Comparison of ENCODE assay signal across 1 cellular context in the genomic region with DNA sequence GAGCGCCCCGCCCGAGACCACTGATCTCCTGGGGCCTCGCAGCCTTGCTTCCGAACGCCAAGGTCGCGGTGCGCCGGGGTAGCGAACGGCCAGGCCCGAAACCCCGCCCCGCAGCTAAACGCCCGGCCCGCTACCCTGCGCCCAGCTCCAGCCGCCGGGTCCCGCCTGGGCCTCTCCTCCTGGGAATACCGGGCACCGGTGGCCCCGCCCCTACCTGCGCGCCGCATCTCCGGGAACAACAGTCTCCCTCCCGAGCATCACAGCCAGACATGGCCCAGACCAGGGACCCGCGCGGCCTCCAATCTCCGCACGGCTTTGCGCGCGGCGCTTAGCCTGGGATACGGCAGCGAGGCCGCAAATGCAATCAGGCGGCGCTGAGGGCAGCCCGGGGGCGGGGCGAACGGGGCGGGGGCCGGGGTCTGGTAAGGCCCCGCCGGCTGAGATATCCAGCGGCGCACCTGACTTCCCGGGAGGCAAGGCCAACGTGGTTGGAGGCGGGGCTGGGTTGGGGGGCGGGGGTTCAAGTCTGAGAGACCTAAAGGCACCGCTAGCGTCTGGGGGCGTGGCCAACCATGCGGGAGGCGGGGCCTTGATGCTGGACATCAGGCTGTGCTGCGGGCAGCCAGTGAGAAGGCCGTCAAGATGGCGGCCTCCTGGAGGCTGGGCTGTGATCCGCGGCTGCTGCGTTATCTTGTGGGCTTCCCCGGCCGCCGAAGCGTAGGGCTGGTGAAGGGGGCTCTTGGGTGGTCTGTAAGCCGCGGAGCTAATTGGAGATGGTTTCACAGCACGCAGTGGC.
A peak's percentile ranks its signal among the peaks of the same experiment; 100 is the strongest.
TF ChIP-seq lines count a peak whose summit lies in the region.

A gene with protein sequence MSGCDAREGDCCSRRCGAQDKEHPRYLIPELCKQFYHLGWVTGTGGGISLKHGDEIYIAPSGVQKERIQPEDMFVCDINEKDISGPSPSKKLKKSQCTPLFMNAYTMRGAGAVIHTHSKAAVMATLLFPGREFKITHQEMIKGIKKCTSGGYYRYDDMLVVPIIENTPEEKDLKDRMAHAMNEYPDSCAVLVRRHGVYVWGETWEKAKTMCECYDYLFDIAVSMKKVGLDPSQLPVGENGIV (minus strand): TSS at position 366 of the 796 bp plus-strand sequence. CDS start 95 bp downstream, at position 271.
Gene PDHX, plus strand, starts transcription at position 605 of the 796 bp plus-strand sequence. Its CDS starts 38 bp downstream, at position 643.

TF ChIP-seq in HepG2, 621 proteins besides CTCF, POLR2A, EP300 and RAD21 (continued from another document and continues in another):
- TF ChIP-seq, protein P1, sequence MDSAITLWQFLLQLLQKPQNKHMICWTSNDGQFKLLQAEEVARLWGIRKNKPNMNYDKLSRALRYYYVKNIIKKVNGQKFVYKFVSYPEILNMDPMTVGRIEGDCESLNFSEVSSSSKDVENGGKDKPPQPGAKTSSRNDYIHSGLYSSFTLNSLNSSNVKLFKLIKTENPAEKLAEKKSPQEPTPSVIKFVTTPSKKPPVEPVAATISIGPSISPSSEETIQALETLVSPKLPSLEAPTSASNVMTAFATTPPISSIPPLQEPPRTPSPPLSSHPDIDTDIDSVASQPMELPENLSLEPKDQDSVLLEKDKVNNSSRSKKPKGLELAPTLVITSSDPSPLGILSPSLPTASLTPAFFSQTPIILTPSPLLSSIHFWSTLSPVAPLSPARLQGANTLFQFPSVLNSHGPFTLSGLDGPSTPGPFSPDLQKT (CRISPR knock-in tag; IDR thresholded peaks at IDR 0.05; ENCODE audit: borderline replicate concordance): no peak
- TF ChIP-seq ZNF670 (CRISPR knock-in tag; IDR thresholded peaks at IDR 0.05; ENCODE audit: borderline replicate concordance) (no peak), ZNF382 (CRISPR knock-in tag; IDR thresholded peaks at IDR 0.05; ENCODE audit: borderline replicate concordance) (no peak), GTF2F1 (IDR thresholded peaks at IDR 0.05; ENCODE audit: low read length) (no peak), ZNF567 (CRISPR knock-in tag; IDR thresholded peaks at IDR 0.05; ENCODE audit: borderline replicate concordance) (peak; percentile 86; the same call in 1 of the 2 replicates), LCORL (IDR thresholded peaks at IDR 0.05) (no peak), LCORL (CRISPR knock-in tag; IDR thresholded peaks at IDR 0.05) (peak; percentile 68), MXD3 (CRISPR knock-in tag; IDR thresholded peaks at IDR 0.05) (peak; percentile 76; the same call in 1 of the 2 replicates), RARG (CRISPR knock-in tag; IDR thresholded peaks at IDR 0.05; ENCODE audit: low read depth) (0 out of 2 replicates have a peak, but pooled peaks have one; percentile 73), SMAD3 (CRISPR knock-in tag; IDR thresholded peaks at IDR 0.05) (0 out of 2 replicates have a peak, but pooled peaks have one; percentile 71), SNRNP70 (IDR thresholded peaks at IDR 0.05; ENCODE audit: low read depth, low read length) (no peak), NCOA1 (CRISPR knock-in tag; IDR thresholded peaks at IDR 0.05) (no peak; the same call in 1 of the 2 replicates), KDM5A (IDR thresholded peaks at IDR 0.05; ENCODE audit: borderline replicate concordance, low read length) (peak; percentile 72), NFYB (CRISPR knock-in tag; IDR thresholded peaks at IDR 0.05) (peak; percentile 39; the same call in 1 of the 2 replicates), ZSCAN20 (CRISPR knock-in tag; IDR thresholded peaks at IDR 0.05; ENCODE audit: borderline replicate concordance) (peak; percentile 71; the same call in 1 of the 2 replicates), BRCA1 (CRISPR knock-in tag; IDR thresholded peaks at IDR 0.05) (0 out of 2 replicates have a peak, but pooled peaks have one; percentile 29), SOX13 (IDR thresholded peaks at IDR 0.05) (0 out of 2 replicates have a peak, but pooled peaks have one; percentile 8), SOX13 (CRISPR knock-in tag; conservative IDR thresholded peaks at IDR 0.05 in 1 of 2, IDR thresholded peaks at IDR 0.05 in 1 of 2) (no peak; a peak in 1 of 4 replicates), ZNF205 (CRISPR knock-in tag; IDR thresholded peaks at IDR 0.05) (peak; percentile 63; the same call in 1 of the 2 replicates), IKZF5 (CRISPR knock-in tag; IDR thresholded peaks at IDR 0.05) (0 out of 2 replicates have a peak, but pooled peaks have one; percentile 22), ZNF501 (CRISPR knock-in tag; IDR thresholded peaks at IDR 0.05) (peak; percentile 93), IRX3 (CRISPR knock-in tag; IDR thresholded peaks at IDR 0.05; ENCODE audit: borderline replicate concordance, low read depth) (peak; percentile 76; the same call in 1 of the 2 replicates), ZNF484 (CRISPR knock-in tag; IDR thresholded peaks at IDR 0.05; ENCODE audit: borderline replicate concordance, low read depth) (0 out of 2 replicates have a peak, but pooled peaks have one; percentile 57), ARNT (IDR thresholded peaks at IDR 0.05) (no peak), CREM (IDR thresholded peaks at IDR 0.05) (no peak), CREM (CRISPR knock-in tag; IDR thresholded peaks at IDR 0.05) (no peak), HHEX (CRISPR knock-in tag; IDR thresholded peaks at IDR 0.05) (no peak), KDM1A (CRISPR knock-in tag; IDR thresholded peaks at IDR 0.05) (peak; percentile 14; the same call in 1 of the 2 replicates), ZFP82 (CRISPR knock-in tag; IDR thresholded peaks at IDR 0.05; ENCODE audit: borderline replicate concordance) (no peak), CHD2 (IDR thresholded peaks at IDR 0.05; ENCODE audit: low read depth, low read length) (no peak), MBNL3 (CRISPR knock-in tag; conservative IDR thresholded peaks at IDR 0.05) (no peak), ZNF556 (CRISPR knock-in tag; IDR thresholded peaks at IDR 0.05; ENCODE audit: borderline replicate concordance) (no peak), ZC3H13 (CRISPR knock-in tag; IDR thresholded peaks at IDR 0.05) (peak; percentile 61; the same call in 1 of the 2 replicates), GPN1 (CRISPR knock-in tag; IDR thresholded peaks at IDR 0.05; ENCODE audit: borderline replicate concordance) (no peak), ARHGAP35 (CRISPR knock-in tag; IDR thresholded peaks at IDR 0.05; ENCODE audit: borderline replicate concordance) (no peak), POLR2AphosphoS5 (IDR thresholded peaks at IDR 0.05; ENCODE audit: low read depth, low read length) (peak; percentile 84), ZNF569 (CRISPR knock-in tag; IDR thresholded peaks at IDR 0.05; ENCODE audit: borderline replicate concordance) (peak; percentile 29; the same call in 1 of the 2 replicates), MZF1 (CRISPR knock-in tag; IDR thresholded peaks at IDR 0.05; ENCODE audit: borderline replicate concordance) (no peak), POLR2AphosphoS2 (IDR thresholded peaks at IDR 0.05; ENCODE audit: low read depth, low read length) (no peak), PHB2 (IDR thresholded peaks at IDR 0.05; ENCODE audit: partially characterized antibody) (no peak), XBP1 (CRISPR knock-in tag; IDR thresholded peaks at IDR 0.05) (peak; percentile 66), SALL2 (CRISPR knock-in tag; IDR thresholded peaks at IDR 0.05) (peak; percentile 66; the same call in 1 of the 2 replicates)
- TF ChIP-seq, protein P2, sequence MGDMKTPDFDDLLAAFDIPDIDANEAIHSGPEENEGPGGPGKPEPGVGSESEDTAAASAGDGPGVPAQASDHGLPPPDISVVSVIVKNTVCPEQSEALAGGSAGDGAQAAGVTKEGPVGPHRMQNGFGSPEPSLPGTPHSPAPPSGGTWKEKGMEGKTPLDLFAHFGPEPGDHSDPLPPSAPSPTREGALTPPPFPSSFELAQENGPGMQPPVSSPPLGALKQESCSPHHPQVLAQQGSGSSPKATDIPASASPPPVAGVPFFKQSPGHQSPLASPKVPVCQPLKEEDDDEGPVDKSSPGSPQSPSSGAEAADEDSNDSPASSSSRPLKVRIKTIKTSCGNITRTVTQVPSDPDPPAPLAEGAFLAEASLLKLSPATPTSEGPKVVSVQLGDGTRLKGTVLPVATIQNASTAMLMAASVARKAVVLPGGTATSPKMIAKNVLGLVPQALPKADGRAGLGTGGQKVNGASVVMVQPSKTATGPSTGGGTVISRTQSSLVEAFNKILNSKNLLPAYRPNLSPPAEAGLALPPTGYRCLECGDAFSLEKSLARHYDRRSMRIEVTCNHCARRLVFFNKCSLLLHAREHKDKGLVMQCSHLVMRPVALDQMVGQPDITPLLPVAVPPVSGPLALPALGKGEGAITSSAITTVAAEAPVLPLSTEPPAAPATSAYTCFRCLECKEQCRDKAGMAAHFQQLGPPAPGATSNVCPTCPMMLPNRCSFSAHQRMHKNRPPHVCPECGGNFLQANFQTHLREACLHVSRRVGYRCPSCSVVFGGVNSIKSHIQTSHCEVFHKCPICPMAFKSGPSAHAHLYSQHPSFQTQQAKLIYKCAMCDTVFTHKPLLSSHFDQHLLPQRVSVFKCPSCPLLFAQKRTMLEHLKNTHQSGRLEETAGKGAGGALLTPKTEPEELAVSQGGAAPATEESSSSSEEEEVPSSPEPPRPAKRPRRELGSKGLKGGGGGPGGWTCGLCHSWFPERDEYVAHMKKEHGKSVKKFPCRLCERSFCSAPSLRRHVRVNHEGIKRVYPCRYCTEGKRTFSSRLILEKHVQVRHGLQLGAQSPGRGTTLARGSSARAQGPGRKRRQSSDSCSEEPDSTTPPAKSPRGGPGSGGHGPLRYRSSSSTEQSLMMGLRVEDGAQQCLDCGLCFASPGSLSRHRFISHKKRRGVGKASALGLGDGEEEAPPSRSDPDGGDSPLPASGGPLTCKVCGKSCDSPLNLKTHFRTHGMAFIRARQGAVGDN (CRISPR knock-in tag; IDR thresholded peaks at IDR 0.05): peak; percentile 94
- TF ChIP-seq, protein P3, sequence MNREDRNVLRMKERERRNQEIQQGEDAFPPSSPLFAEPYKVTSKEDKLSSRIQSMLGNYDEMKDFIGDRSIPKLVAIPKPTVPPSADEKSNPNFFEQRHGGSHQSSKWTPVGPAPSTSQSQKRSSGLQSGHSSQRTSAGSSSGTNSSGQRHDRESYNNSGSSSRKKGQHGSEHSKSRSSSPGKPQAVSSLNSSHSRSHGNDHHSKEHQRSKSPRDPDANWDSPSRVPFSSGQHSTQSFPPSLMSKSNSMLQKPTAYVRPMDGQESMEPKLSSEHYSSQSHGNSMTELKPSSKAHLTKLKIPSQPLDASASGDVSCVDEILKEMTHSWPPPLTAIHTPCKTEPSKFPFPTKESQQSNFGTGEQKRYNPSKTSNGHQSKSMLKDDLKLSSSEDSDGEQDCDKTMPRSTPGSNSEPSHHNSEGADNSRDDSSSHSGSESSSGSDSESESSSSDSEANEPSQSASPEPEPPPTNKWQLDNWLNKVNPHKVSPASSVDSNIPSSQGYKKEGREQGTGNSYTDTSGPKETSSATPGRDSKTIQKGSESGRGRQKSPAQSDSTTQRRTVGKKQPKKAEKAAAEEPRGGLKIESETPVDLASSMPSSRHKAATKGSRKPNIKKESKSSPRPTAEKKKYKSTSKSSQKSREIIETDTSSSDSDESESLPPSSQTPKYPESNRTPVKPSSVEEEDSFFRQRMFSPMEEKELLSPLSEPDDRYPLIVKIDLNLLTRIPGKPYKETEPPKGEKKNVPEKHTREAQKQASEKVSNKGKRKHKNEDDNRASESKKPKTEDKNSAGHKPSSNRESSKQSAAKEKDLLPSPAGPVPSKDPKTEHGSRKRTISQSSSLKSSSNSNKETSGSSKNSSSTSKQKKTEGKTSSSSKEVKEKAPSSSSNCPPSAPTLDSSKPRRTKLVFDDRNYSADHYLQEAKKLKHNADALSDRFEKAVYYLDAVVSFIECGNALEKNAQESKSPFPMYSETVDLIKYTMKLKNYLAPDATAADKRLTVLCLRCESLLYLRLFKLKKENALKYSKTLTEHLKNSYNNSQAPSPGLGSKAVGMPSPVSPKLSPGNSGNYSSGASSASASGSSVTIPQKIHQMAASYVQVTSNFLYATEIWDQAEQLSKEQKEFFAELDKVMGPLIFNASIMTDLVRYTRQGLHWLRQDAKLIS (CRISPR knock-in tag; IDR thresholded peaks at IDR 0.05): no peak; the same call in 1 of the 2 replicates
- TF ChIP-seq, protein P4, sequence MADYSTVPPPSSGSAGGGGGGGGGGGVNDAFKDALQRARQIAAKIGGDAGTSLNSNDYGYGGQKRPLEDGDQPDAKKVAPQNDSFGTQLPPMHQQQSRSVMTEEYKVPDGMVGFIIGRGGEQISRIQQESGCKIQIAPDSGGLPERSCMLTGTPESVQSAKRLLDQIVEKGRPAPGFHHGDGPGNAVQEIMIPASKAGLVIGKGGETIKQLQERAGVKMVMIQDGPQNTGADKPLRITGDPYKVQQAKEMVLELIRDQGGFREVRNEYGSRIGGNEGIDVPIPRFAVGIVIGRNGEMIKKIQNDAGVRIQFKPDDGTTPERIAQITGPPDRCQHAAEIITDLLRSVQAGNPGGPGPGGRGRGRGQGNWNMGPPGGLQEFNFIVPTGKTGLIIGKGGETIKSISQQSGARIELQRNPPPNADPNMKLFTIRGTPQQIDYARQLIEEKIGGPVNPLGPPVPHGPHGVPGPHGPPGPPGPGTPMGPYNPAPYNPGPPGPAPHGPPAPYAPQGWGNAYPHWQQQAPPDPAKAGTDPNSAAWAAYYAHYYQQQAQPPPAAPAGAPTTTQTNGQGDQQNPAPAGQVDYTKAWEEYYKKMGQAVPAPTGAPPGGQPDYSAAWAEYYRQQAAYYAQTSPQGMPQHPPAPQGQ (CRISPR knock-in tag; IDR thresholded peaks at IDR 0.05; ENCODE audit: borderline replicate concordance): no peak
- TF ChIP-seq, protein P5, sequence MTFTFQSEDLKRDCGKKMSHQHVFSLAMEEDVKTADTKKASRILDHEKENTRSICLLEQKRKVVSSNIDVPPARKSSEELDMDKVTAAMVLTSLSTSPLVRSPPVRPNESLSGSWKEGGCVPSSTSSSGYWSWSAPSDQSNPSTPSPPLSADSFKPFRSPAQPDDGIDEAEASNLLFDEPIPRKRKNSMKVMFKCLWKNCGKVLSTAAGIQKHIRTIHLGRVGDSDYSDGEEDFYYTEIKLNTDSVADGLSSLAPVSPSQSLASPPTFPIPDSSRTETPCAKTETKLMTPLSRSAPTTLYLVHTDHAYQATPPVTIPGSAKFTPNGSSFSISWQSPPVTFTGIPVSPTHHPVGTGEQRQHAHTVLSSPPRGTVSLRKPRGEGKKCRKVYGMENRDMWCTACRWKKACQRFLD (CRISPR knock-in tag; IDR thresholded peaks at IDR 0.05; ENCODE audit: borderline replicate concordance): no peak
- TF ChIP-seq, protein P6, sequence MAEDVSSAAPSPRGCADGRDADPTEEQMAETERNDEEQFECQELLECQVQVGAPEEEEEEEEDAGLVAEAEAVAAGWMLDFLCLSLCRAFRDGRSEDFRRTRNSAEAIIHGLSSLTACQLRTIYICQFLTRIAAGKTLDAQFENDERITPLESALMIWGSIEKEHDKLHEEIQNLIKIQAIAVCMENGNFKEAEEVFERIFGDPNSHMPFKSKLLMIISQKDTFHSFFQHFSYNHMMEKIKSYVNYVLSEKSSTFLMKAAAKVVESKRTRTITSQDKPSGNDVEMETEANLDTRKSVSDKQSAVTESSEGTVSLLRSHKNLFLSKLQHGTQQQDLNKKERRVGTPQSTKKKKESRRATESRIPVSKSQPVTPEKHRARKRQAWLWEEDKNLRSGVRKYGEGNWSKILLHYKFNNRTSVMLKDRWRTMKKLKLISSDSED (CRISPR knock-in tag; IDR thresholded peaks at IDR 0.05): no peak
